ENCODE assay signal across 8 cellular contexts in the genomic region with DNA sequence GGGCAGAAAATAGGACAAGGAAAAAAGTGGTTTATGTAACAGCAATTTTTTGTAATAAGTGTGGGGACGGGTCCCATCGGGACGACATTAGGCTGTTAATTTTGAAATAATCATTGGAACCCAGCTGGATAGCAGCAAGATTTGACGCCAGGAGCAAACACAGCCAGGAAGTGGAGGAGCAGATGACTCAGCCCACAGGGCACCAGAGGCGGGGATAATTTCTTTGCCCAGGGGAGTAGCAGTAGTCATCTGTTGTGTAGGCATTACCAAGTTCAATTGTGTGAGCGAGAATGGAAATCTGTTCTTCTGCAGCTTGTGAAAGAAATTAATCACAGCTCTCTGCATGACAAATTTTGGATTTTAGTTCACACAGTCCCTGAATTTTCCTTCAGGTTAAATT. TPM values are rescaled to one million over a fixed set of nuclear protein-coding genes. Genes with fewer than 3 reads are reported as not detected.
DNase-seq lines count a peak whose midpoint lies in the region; ATAC-seq and TF ChIP-seq lines count a peak whose summit lies in the region.

No MANE protein-coding gene starts in this region.

- H3K9me3 ChIP-seq in esophagus muscularis mucosa, result no peaks in the 10 kb centered on the region
- H3K9me3 ChIP-seq in mucosa of stomach (ENCODE audit: control insufficient read depth, low read length), result no peaks in the 10 kb centered on the region
- H3K9me3 ChIP-seq in effector memory CD4-positive, alpha-beta T cell (ENCODE audit: control insufficient read depth, low read length), result no peaks in the 10 kb centered on the region

- 52% methylated on average over 6 of the region's 6 CpGs for WGBS in esophagus muscularis mucosa

- TF ChIP-seq CTCF in AG10803 (conservative IDR thresholded peaks at IDR 0.05; ENCODE audit: low read length) (no peak), esophagus muscularis mucosa (IDR thresholded peaks at IDR 0.05) (no peak)

- TF ChIP-seq POLR2A in esophagus muscularis mucosa (IDR thresholded peaks at IDR 0.05; ENCODE audit: low read depth), result no peak

- DNase-seq in AG10803 (ENCODE audit: low read depth), result peak; percentile 88
- peak; percentile 19 for DNase-seq in HEK293T (ENCODE audit: extremely low spot score)
- DNase-seq in RKO (ENCODE audit: low spot score), result peak; percentile 80
- DNase-seq in esophagus muscularis mucosa (ENCODE audit: extremely low spot score), result no peak
- no peak for DNase-seq in effector memory CD4-positive, alpha-beta T cell

- TF ChIP-seq EP300 in esophagus muscularis mucosa (IDR thresholded peaks at IDR 0.05), result no peak

- H3K36me3 ChIP-seq in esophagus muscularis mucosa, result no peaks in the 10 kb centered on the region
- no peaks in the 10 kb centered on the region for H3K36me3 ChIP-seq in mucosa of stomach (ENCODE audit: control insufficient read depth, insufficient read depth, low read length)
- no peaks in the 10 kb centered on the region for H3K36me3 ChIP-seq in effector memory CD4-positive, alpha-beta T cell (ENCODE audit: control insufficient read depth, insufficient read depth, low read length)

- H3K4me3 ChIP-seq in AG10803 (ENCODE audit: low read length), result no peak overlapping the region
- H3K4me3 ChIP-seq in esophagus muscularis mucosa, result no peak overlapping the region
- no peak overlapping the region for H3K4me3 ChIP-seq in mucosa of stomach (ENCODE audit: low read length)
- no peak overlapping the region for H3K4me3 ChIP-seq in effector memory CD4-positive, alpha-beta T cell (ENCODE audit: insufficient read depth, low read depth, low read length, poor library complexity, severe bottlenecking)

- no peak for ATAC-seq in GM18861 (IDR thresholded peaks at IDR 0.05; ENCODE audit: unreplicated experiment)
- ATAC-seq in GM21576 (IDR thresholded peaks at IDR 0.05; ENCODE audit: unreplicated experiment), result no peak

- peaks cover 8 to 20% (median 16%) of the 10 kb centered on the region in 4 donors for H3K4me1 ChIP-seq in esophagus muscularis mucosa
- peaks cover 36% of the 10 kb centered on the region for H3K4me1 ChIP-seq in mucosa of stomach (ENCODE audit: control insufficient read depth, insufficient read depth, low read length)
- no peaks in the 10 kb centered on the region for H3K4me1 ChIP-seq in effector memory CD4-positive, alpha-beta T cell (ENCODE audit: control insufficient read depth, insufficient read depth, low read length, poor library complexity, severe bottlenecking)

- CTCF ChIA-PET in HEK293T (lab: Yijun Ruan, JAX), result interaction anchor here (0.5 kb wide), 1 partner anchor 1548 kb away, joined by 4 read pairs; no protein-coding TSS in a partner anchor

- POLR2A ChIA-PET in HEK293T (lab: Yijun Ruan, JAX), result interaction anchor here (1.3 kb wide), 1 partner anchor 22 kb away, joined by 3 read pairs; no protein-coding TSS in a partner anchor

- H3K9ac ChIP-seq in mucosa of stomach (ENCODE audit: low read length), result peak overlapping the region; percentile 36

- intact Hi-C loops in esophagus muscularis mucosa (cut with DNase I), result no loop called here

- peaks cover 0 to 11% (median 0%) of the 10 kb centered on the region in 4 donors for H3K27me3 ChIP-seq in esophagus muscularis mucosa
- H3K27me3 ChIP-seq in mucosa of stomach (ENCODE audit: control insufficient read depth, insufficient read depth, low read length), result no peaks in the 10 kb centered on the region
- no peaks in the 10 kb centered on the region for H3K27me3 ChIP-seq in effector memory CD4-positive, alpha-beta T cell (replicated peaks; ENCODE audit: control insufficient read depth, insufficient read depth, low read length, poor library complexity, severe bottlenecking)

- H3K27ac ChIP-seq in esophagus muscularis mucosa (replicated peaks in 1 of 4), result peak overlapping the region in 3 of 4 donors; percentile 29 to 47 (median 29)
- H3K27ac ChIP-seq in effector memory CD4-positive, alpha-beta T cell (ENCODE audit: insufficient read depth, low read length, poor library complexity, severe bottlenecking), result no peak overlapping the region

TF ChIP-seq in HEK293T, 16 proteins besides CTCF, POLR2A, EP300 and RAD21:
- TF ChIP-seq HDGF (IDR thresholded peaks at IDR 0.05; ENCODE audit: borderline replicate concordance) (no peak), FOXA1 (IDR thresholded peaks at IDR 0.05) (no peak), ZNF384 (IDR thresholded peaks at IDR 0.05) (no peak), FOXK2 (IDR thresholded peaks at IDR 0.05) (no peak), ARNT (IDR thresholded peaks at IDR 0.05) (no peak), BHLHE40 (IDR thresholded peaks at IDR 0.05; ENCODE audit: borderline replicate concordance) (no peak), NFRKB (IDR thresholded peaks at IDR 0.05) (no peak), LEF1 (IDR thresholded peaks at IDR 0.05; ENCODE audit: borderline replicate concordance) (no peak), CTBP1 (IDR thresholded peaks at IDR 0.05; ENCODE audit: borderline replicate concordance) (no peak), SUZ12 (IDR thresholded peaks at IDR 0.05) (no peak), SP1 (IDR thresholded peaks at IDR 0.05) (no peak), L3MBTL2 (conservative IDR thresholded peaks at IDR 0.05) (no peak), TARDBP (IDR thresholded peaks at IDR 0.05) (no peak)
- TF ChIP-seq, protein P1, sequence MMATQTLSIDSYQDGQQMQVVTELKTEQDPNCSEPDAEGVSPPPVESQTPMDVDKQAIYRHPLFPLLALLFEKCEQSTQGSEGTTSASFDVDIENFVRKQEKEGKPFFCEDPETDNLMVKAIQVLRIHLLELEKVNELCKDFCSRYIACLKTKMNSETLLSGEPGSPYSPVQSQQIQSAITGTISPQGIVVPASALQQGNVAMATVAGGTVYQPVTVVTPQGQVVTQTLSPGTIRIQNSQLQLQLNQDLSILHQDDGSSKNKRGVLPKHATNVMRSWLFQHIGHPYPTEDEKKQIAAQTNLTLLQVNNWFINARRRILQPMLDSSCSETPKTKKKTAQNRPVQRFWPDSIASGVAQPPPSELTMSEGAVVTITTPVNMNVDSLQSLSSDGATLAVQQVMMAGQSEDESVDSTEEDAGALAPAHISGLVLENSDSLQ (IDR thresholded peaks at IDR 0.05), result no peak

RNA-seq across cellular contexts. Expression of gene RIN2, which starts 22.6 kb away (rescaled TPM):
- total RNA-seq in esophagus muscularis mucosa, result 10 to 100 TPM; 49.8 to 65.1 (median 53.0) TPM

Comparison
In these comparisons a context has a peak if more than half of its experiments do, and no peak if none do; other contexts are left out.
1. DNase-seq: peak in AG10803 (single experiment), HEK293T (single experiment) and RKO (single experiment); none in esophagus muscularis mucosa (single experiment) and effector memory CD4-positive, alpha-beta T cell (0 of 3).